8 cellular contexts compared by ENCODE assay signal in genomic region chr16:52547001-52547833, GRCh38. TPM values are rescaled to one million over a fixed set of nuclear protein-coding genes. Genes with fewer than 3 reads are reported as not detected.
DNase-seq lines count a peak whose midpoint lies in the region; FAIRE-seq and TF ChIP-seq lines count a peak whose summit lies in the region.

TOX3 (minus strand) TSS chr16:52547143; CDS start chr16:52546723, 420 bp downstream.

- H3K4me1 Mint-ChIP-seq in T-helper 2 cell treated with Interferon-gamma antibody and Interleukin-4, amounts not matched to agents 5 μg/mL and 100 μg/mL, for 36 hours (ENCODE audit: low read depth) = no peaks in the 10 kb centered on the region

- H3K4me1 ChIP-seq in HAP-1 = peaks cover 25% of the 10 kb centered on the region
- H3K4me1 ChIP-seq in small intestine (ENCODE audit: control insufficient read depth in 2 of 2, insufficient read depth in 1 of 2, low read depth in 1 of 2, low read length in 1 of 2) = peaks cover 0 to 2% of the 10 kb centered on the region in 2 donors
- no peaks in the 10 kb centered on the region for H3K4me1 ChIP-seq in Karpas-422 (ENCODE audit: low read length)

- no peak within 1 kb of the TSS for H3K9ac ChIP-seq in Karpas-422 (ENCODE audit: low read length)

- peaks cover 39% of the 10 kb centered on the region for H3K27me3 Mint-ChIP-seq in T-helper 2 cell treated with Interferon-gamma antibody and Interleukin-4, amounts not matched to agents 5 μg/mL and 100 μg/mL, for 36 hours (ENCODE audit: low read depth)

- no peak for TF ChIP-seq CTCF in brain microvascular endothelial cell (IDR thresholded peaks at IDR 0.05; ENCODE audit: low read depth, low read length, missing control alignments)

- no peaks in the 10 kb centered on the region; the same call in 1 of the 2 replicates for H3K9me2 ChIP-seq in Karpas-422 (replicated peaks; ENCODE audit: insufficient read depth, low read length)

- H3K36me3 Mint-ChIP-seq in T-helper 2 cell treated with Interferon-gamma antibody and Interleukin-4, amounts not matched to agents 5 μg/mL and 100 μg/mL, for 36 hours (ENCODE audit: low read depth) = no peaks in the 10 kb centered on the region

- H3K36me3 ChIP-seq in HAP-1 (replicated peaks) (no peaks in the 10 kb centered on the region), small intestine (ENCODE audit: control insufficient read depth in 2 of 2, insufficient read depth in 2 of 2, low read length in 2 of 2) (no peaks in the 10 kb centered on the region), Karpas-422 (ENCODE audit: insufficient read depth, low read length) (no peaks in the 10 kb centered on the region), brain microvascular endothelial cell (replicated peaks) (no peaks in the 10 kb centered on the region)

- H3K27ac Mint-ChIP-seq in T-helper 2 cell treated with Interferon-gamma antibody and Interleukin-4, amounts not matched to agents 5 μg/mL and 100 μg/mL, for 36 hours = no peak within 1 kb of the TSS

- H3K4me2 ChIP-seq in Karpas-422 (ENCODE audit: low read depth, low read length, poor library complexity, severe bottlenecking) = no peak within 1 kb of the TSS

- H3K9me3 Mint-ChIP-seq in T-helper 2 cell treated with Interferon-gamma antibody and Interleukin-4, amounts not matched to agents 5 μg/mL and 100 μg/mL, for 36 hours = no peaks in the 10 kb centered on the region

- no peak within 1 kb of the TSS for H2AFZ ChIP-seq in Karpas-422 (ENCODE audit: low read length)

- H3K27me3 ChIP-seq in HAP-1 (ENCODE audit: low read depth) = no peaks in the 10 kb centered on the region
- H3K27me3 ChIP-seq in small intestine (ENCODE audit: control insufficient read depth in 2 of 2, insufficient read depth in 2 of 2, low read length in 2 of 2) = peaks cover 0 to 5% of the 10 kb centered on the region in 2 donors
- no peaks in the 10 kb centered on the region for H3K27me3 ChIP-seq in Karpas-422 (ENCODE audit: low read length)
- peaks cover 25% of the 10 kb centered on the region for H3K27me3 ChIP-seq in brain microvascular endothelial cell (replicated peaks)

- no peaks in the 10 kb centered on the region for H4K20me1 ChIP-seq in Karpas-422 (ENCODE audit: insufficient read depth, low read depth, low read length)

- 3 to 7% (median 4%) methylated on average over 27 to 83 of the region's 83 CpGs for WGBS in small intestine, 3 donors

- H3K79me2 ChIP-seq in Karpas-422 (ENCODE audit: low read length) = no peaks in the 10 kb centered on the region

- FAIRE-seq in small intestine (lab: Jason Lieb, UNC) = no peak

- in situ Hi-C loops in HAP-1 (cut with MboI; ENCODE audit: low sequenced_read_pairs) (no loop called here), brain microvascular endothelial cell (cut with HindIII; ENCODE audit: low pct_ligation_motif_present, low sequenced_read_pairs) (no loop called here)

- H3K9me3 ChIP-seq in HAP-1 (no peaks in the 10 kb centered on the region), small intestine (ENCODE audit: control insufficient read depth, low read depth) (no peaks in the 10 kb centered on the region), Karpas-422 (ENCODE audit: low read length) (no peaks in the 10 kb centered on the region)

- H3K27ac ChIP-seq in small intestine (ENCODE audit: low read depth in 1 of 2, low read length in 1 of 2) = peak within 1 kb of the TSS; percentile 71 to 95
- no peak within 1 kb of the TSS for H3K27ac ChIP-seq in Karpas-422 (ENCODE audit: low read length)
- no peak within 1 kb of the TSS for H3K27ac ChIP-seq in brain microvascular endothelial cell

- DNase-seq in HAP-1 (ENCODE audit: low spot score in 2 of 2) (peak; percentile 69 to 82), NCI-H510A treated with DMSO at 0.1 percent for 48 hours (lab: John Stamatoyannopoulos, UW) (peak; percentile 80), iPS-NIHi11 (ENCODE audit: low spot score) (peak; percentile 69), small intestine (peak; percentile 60), Karpas-422 (no peak), brain microvascular endothelial cell (no peak)
- no peak for DNase-seq in activated CD4-positive, CD25-positive, alpha-beta regulatory T cell (lab: John Stamatoyannopoulos, UW)
- no peak for DNase-seq in T-helper 2 cell treated with Interferon-gamma antibody and Interleukin-4, amounts not matched to agents 5 μg/mL and 100 μg/mL, for 36 hours (ENCODE audit: low spot score)

- no peak within 1 kb of the TSS for H3K4me3 Mint-ChIP-seq in T-helper 2 cell treated with Interferon-gamma antibody and Interleukin-4, amounts not matched to agents 5 μg/mL and 100 μg/mL, for 36 hours

- H3K4me3 ChIP-seq in HAP-1 (peak within 1 kb of the TSS; percentile 59), small intestine (ENCODE audit: low read depth in 1 of 2, low read length in 2 of 2) (peak within 1 kb of the TSS; percentile 68 to 85), Karpas-422 (ENCODE audit: low read length) (no peak within 1 kb of the TSS), brain microvascular endothelial cell (ENCODE audit: low read depth, low read length) (no peak within 1 kb of the TSS)

RNA-seq across cellular contexts. Expression of gene TOX3, which starts in this region (rescaled TPM):
- polyA plus RNA-seq in small intestine = 10 to 100 TPM in 1 of 3 donors, 1 to 10 TPM in 2; 8.9 to 10.5 (median 9.0) TPM
- total RNA-seq in Karpas-422 (2014; rRNA removed; shearing (Covaris generic); ENCODE audit: low replicate concordance) = not detected in 2 replicates

Comparison
In these comparisons a context has a peak if more than half of its experiments do, and no peak if none do; other contexts are left out.
1. DNase-seq: peak in HAP-1 (2 of 2), NCI-H510A treated with DMSO at 0.1 percent for 48 hours (single experiment), iPS-NIHi11 (single experiment) and small intestine (single experiment); none in activated CD4-positive, CD25-positive, alpha-beta regulatory T cell (0 of 4), Karpas-422 (single experiment), brain microvascular endothelial cell (single experiment) and T-helper 2 cell treated with Interferon-gamma antibody and Interleukin-4, amounts not matched to agents 5 μg/mL and 100 μg/mL, for 36 hours (single experiment).
2. H3K4me3 ChIP-seq: peak in HAP-1 (single experiment) and small intestine (2 of 2); none in Karpas-422 (single experiment) and brain microvascular endothelial cell (single experiment).
3. H3K27ac ChIP-seq: peak in small intestine (2 of 2); none in Karpas-422 (single experiment) and brain microvascular endothelial cell (single experiment).